1 cellular context compared by ENCODE assay signal in genomic region chr1:150720703-150721102, GRCh38.
TF ChIP-seq lines count a peak whose summit lies in the region.

A gene with protein sequence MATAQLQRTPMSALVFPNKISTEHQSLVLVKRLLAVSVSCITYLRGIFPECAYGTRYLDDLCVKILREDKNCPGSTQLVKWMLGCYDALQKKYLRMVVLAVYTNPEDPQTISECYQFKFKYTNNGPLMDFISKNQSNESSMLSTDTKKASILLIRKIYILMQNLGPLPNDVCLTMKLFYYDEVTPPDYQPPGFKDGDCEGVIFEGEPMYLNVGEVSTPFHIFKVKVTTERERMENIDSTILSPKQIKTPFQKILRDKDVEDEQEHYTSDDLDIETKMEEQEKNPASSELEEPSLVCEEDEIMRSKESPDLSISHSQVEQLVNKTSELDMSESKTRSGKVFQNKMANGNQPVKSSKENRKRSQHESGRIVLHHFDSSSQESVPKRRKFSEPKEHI (minus strand): TSS chr1:150720895. CDS start chr1:150719505, 1,390 bp downstream.

TF ChIP-seq in IMR-90, 13 proteins besides CTCF, POLR2A, EP300 and RAD21 (continued from another document):
- no peak for TF ChIP-seq USF2 (IDR thresholded peaks at IDR 0.05; ENCODE audit: low read depth, low read length)
- TF ChIP-seq RFX5 (IDR thresholded peaks at IDR 0.05; ENCODE audit: low read depth, low read length): no peak
- TF ChIP-seq MXI1 (IDR thresholded peaks at IDR 0.05; ENCODE audit: borderline replicate concordance, low read depth, low read length): no peak
- TF ChIP-seq MAZ (IDR thresholded peaks at IDR 0.05; ENCODE audit: borderline replicate concordance, low read depth, low read length): no peak
- TF ChIP-seq RCOR1 (IDR thresholded peaks at IDR 0.05; ENCODE audit: insufficient replicate concordance, low read length): no peak
- TF ChIP-seq NFE2L2 (IDR thresholded peaks at IDR 0.05; ENCODE audit: low read depth, low read length): no peak
